In genomic region chr1:160401972-160402795, GRCh38 we compare ENCODE assay signal across 18 cellular contexts. TPM values are rescaled to one million over a fixed set of nuclear protein-coding genes. Genes with fewer than 3 reads are reported as not detected.
DNase-seq lines count a peak whose midpoint lies in the region; ATAC-seq, FAIRE-seq and TF ChIP-seq lines count a peak whose summit lies in the region.
"Had no signal": no experiment of that assay in that cellular context is flagged by ENCODE, and none has a peak within 500 bp of the region (broad histone marks: within the 10 kb centered on the region; RNA-seq: fewer than 3 reads in every experiment).

No MANE protein-coding gene starts in this region.

- POLR2A ChIA-PET in SK-N-SH (lab: Yijun Ruan, JAX) = interaction anchor here (1.3 kb wide), 1 partner anchor 25 kb away, joined by 3 read pairs; no protein-coding TSS in a partner anchor
- POLR2A ChIA-PET in K562 (lab: Yijun Ruan, JAX) = no interaction called here

- CTCF ChIA-PET in SK-N-SH (lab: Yijun Ruan, JAX) (interaction anchor here (0.6 to 1.2 kb wide), 4 partner anchors 27 to 510 kb away, joined by 3 to 4 read pairs (median 4); no protein-coding TSS in a partner anchor), K562 (lab: Yijun Ruan, JAX; ENCODE audit: low intra/inter-chr PET ratio) (interaction anchor here (0.8 kb wide), 1 partner anchor 205 kb away, joined by 3 read pairs; no protein-coding TSS in a partner anchor)

- H3K4me1 ChIP-seq in SK-N-SH (ENCODE audit: control insufficient read depth in 1 of 2, insufficient read depth in 2 of 2, low read depth in 1 of 2, low read length in 1 of 2) = peaks cover 0 to 35% of the 10 kb centered on the region in 2 experiments; a peak in 2 of 4 replicates
- H3K4me1 ChIP-seq in K562 (replicated peaks in 1 of 2; ENCODE audit: control insufficient read depth in 2 of 2, insufficient read depth in 2 of 2, low read length in 2 of 2) = peaks cover 16 to 31% of the 10 kb centered on the region in 2 experiments; a peak in 4 of 5 replicates
- H3K4me1 ChIP-seq in stomach = peaks cover 9 to 32% (median 28%) of the 10 kb centered on the region in 4 donors

- H3K4me3 ChIP-seq in SK-N-SH (ENCODE audit: low read depth in 2 of 2, low read length in 1 of 2) (peak overlapping the region; percentile 95 to 97; a peak in 3 of 4 replicates), K562 (no peak overlapping the region), stomach (peak overlapping the region in 3 of 4 donors; percentile 79 to 86 (median 81))

- intact Hi-C loops in K562 (cut with micrococcal nuclease) = no loop called here
- intact Hi-C loops in stomach (cut with DNase I; ENCODE audit: low total_unique reads) = no loop called here

- H2AFZ ChIP-seq in SK-N-SH (ENCODE audit: low read depth) = no peak overlapping the region
- no peak overlapping the region for H2AFZ ChIP-seq in K562 (ENCODE audit: low read depth, low read length)

- peak overlapping the region; percentile 86 for H3K4me2 ChIP-seq in SK-N-SH
- peak overlapping the region; percentile 52 for H3K4me2 ChIP-seq in K562 (ENCODE audit: insufficient read depth, low read length)

- H4K20me1 ChIP-seq in SK-N-SH (ENCODE audit: insufficient read depth) = no peaks in the 10 kb centered on the region
- H4K20me1 ChIP-seq in K562 (replicated peaks; ENCODE audit: control insufficient read depth, insufficient read depth, low read length) = 0 out of 2 replicates have a peak, but pooled peaks cover 4% of the 10 kb centered on the region

- H3K79me2 ChIP-seq in SK-N-SH (ENCODE audit: insufficient read depth) (no peaks in the 10 kb centered on the region), K562 (ENCODE audit: control insufficient read depth, insufficient read depth, low read length) (no peaks in the 10 kb centered on the region)

- DNase-seq in SK-N-SH = no peak
- DNase-seq in K562 (ENCODE audit: extremely low read depth in 1 of 4, low spot score in 3 of 4) = no peak
- DNase-seq in medulla oblongata (ENCODE audit: extremely low spot score) = peak; percentile 22
- no peak for DNase-seq in stomach
- no peak for DNase-seq in NCI-H69 (lab: John Stamatoyannopoulos, UW)
- DNase-seq in DMS153 (lab: John Stamatoyannopoulos, UW) = no peak
- DNase-seq in AG20443 (ENCODE audit: low spot score) = no peak
- DNase-seq: activated CD8-positive, alpha-beta memory T cell treated with anti-CD3 and anti-CD28 coated beads, Interleukin-2, amount 50 U/mL, for 4 hours; anterior cingulate cortex; erythroblast; NCI-H2029 treated with DMSO at 0.1 percent for 48 hours; stimulated activated CD4-positive, alpha-beta T cell treated with anti-CD3 and anti-CD28 coated beads, Interleukin-4, amount 100 ng/mL, for 1 hour; stimulated activated naive CD8-positive, alpha-beta T cell treated with anti-CD3 and anti-CD28 coated beads, Interleukin-15, amount 100 ng/mL, for 72 hours; T1000 had no signal

- TF ChIP-seq POLR2A in K562 (conservative IDR thresholded peaks at IDR 0.05) = no peak
- no peak for TF ChIP-seq POLR2A in stomach (IDR thresholded peaks at IDR 0.05)

- TF ChIP-seq CTCF in SK-N-SH (IDR thresholded peaks at IDR 0.05) (no peak), K562 (IDR thresholded peaks at IDR 0.05 in 2 of 3, conservative IDR thresholded peaks at IDR 0.05 in 1 of 3; ENCODE audit: insufficient read depth in 2 of 3, low read depth in 1 of 3, low read length in 3 of 3) (no peak), stomach (IDR thresholded peaks at IDR 0.05) (no peak)

- peak; percentile 6 for FAIRE-seq in K562 (lab: Jason Lieb, UNC)
- FAIRE-seq: islet of Langerhans, RCC 7860 had no signal

- H3K9ac ChIP-seq in SK-N-SH (no peak overlapping the region), K562 (ENCODE audit: insufficient read depth in 1 of 2, low read depth in 2 of 2, low read length in 2 of 2) (no peak overlapping the region)

- H3K9me1 ChIP-seq in K562 (ENCODE audit: control insufficient read depth, insufficient read depth, low read length) = no peaks in the 10 kb centered on the region

- H3K9me3 ChIP-seq in SK-N-SH = no peaks in the 10 kb centered on the region
- H3K9me3 ChIP-seq in K562 (replicated peaks; ENCODE audit: control insufficient read depth, insufficient read depth, low read depth, low read length) = no peaks in the 10 kb centered on the region
- no peaks in the 10 kb centered on the region for H3K9me3 ChIP-seq in stomach

- no peak for TF ChIP-seq RAD21 in SK-N-SH (IDR thresholded peaks at IDR 0.05; ENCODE audit: low read length)
- TF ChIP-seq RAD21 in K562 (CRISPR knock-in tag; conservative IDR thresholded peaks at IDR 0.05 in 1 of 2, IDR thresholded peaks at IDR 0.05 in 1 of 2) = no peak

- in situ Hi-C loops in K562 (cut with MboI) = no loop called here

- no peak for ATAC-seq in SK-N-SH treated with all-trans-retinoic acid at 6 μM for 48 hours
- ATAC-seq in K562 = no peak

- H3K27ac ChIP-seq in SK-N-SH (ENCODE audit: low read depth in 2 of 2, low read length in 1 of 2) (no peak overlapping the region), K562 (ENCODE audit: extremely low read depth, low read depth, low read length) (no peak overlapping the region), stomach (no peak overlapping the region)
- H3K27ac ChIP-seq: 22Rv1 had no signal

- no peaks in the 10 kb centered on the region for H3K27me3 ChIP-seq in SK-N-SH (ENCODE audit: insufficient read depth)
- H3K27me3 ChIP-seq in K562 (ENCODE audit: control insufficient read depth in 2 of 2, insufficient read depth in 2 of 2, low read length in 2 of 2) = peaks cover 3 to 14% of the 10 kb centered on the region in 2 experiments; a peak in 3 of 5 replicates
- H3K27me3 ChIP-seq in stomach = peaks cover 0 to 19% (median 7%) of the 10 kb centered on the region in 3 donors

- H3K9me2 ChIP-seq in SK-N-SH = no peaks in the 10 kb centered on the region

- BruUV-seq in K562 (replicated peaks; lab: Mats Ljungman, UMichigan) = no TSS peak

- no peaks in the 10 kb centered on the region for H3F3A ChIP-seq in SK-N-SH (replicated peaks; ENCODE audit: insufficient read depth)

- no peaks in the 10 kb centered on the region for H3K36me3 ChIP-seq in SK-N-SH (replicated peaks in 1 of 2; ENCODE audit: control insufficient read depth in 1 of 2, insufficient read depth in 2 of 2, low read length in 1 of 2)
- H3K36me3 ChIP-seq in K562 (ENCODE audit: control insufficient read depth, insufficient read depth, low read length) = no peaks in the 10 kb centered on the region
- H3K36me3 ChIP-seq in stomach = no peaks in the 10 kb centered on the region

- TF ChIP-seq EP300 in SK-N-SH (IDR thresholded peaks at IDR 0.05; ENCODE audit: borderline replicate concordance in 1 of 2, low read depth in 1 of 2, low read length in 1 of 2) = no peak
- TF ChIP-seq EP300 in K562 (IDR thresholded peaks at IDR 0.05; ENCODE audit: low read length) = no peak
- TF ChIP-seq EP300 in stomach (IDR thresholded peaks at IDR 0.05) = no peak

- 93% methylated on average over 8 of the region's 9 CpGs for WGBS in SK-N-SH (ENCODE audit: low lambda C conversion rate)
- 20% methylated on average over 9 of the region's 9 CpGs for WGBS in K562 (ENCODE audit: insufficient coverage, low coverage, missing lambda C conversion rate)
- 61 to 72% (median 64%) methylated on average over 9 of the region's 9 CpGs for WGBS in stomach, 5 donors

RNA-seq across cellular contexts. Expression of gene VANGL2, which starts 1.8 kb away (rescaled TPM):
- polyA plus RNA-seq in SK-N-SH (2012; rRNA removed) (13.4 and 17.5 TPM in 2 replicates), K562 (2011; rRNA removed) (4.0 and 4.4 TPM in 2 replicates), K562 (2014; fragmentation: Illumina TruSeq; extraction: Trizol) (3.5 TPM in 2 replicates), K562 (2014; fragmentation: Nextera tagmentation; extraction: Ambion mirVana) (under 1 TPM; 0.28 to 0.42 TPM), K562 (2014; rRNA removed) (3.7 and 3.9 TPM in 2 replicates), stomach (1 to 10 TPM in 2 of 3 donors, under 1 TPM in 1; 0.46 to 4.2 (median 1.5) TPM)
- polyA plus RNA-seq in SK-N-SH (2012; cell fraction: cytosol; rRNA removed) = 9.1 and 11.0 TPM in 2 replicates
- polyA plus RNA-seq in SK-N-SH (2012; cell fraction: nucleus; rRNA removed) = 26.6 and 32.0 TPM in 2 replicates
- 3.7 and 6.1 TPM in 2 replicates for total RNA-seq in K562 (2011; cell fraction: chromatin; rRNA removed; ENCODE audit: low replicate concordance)
- 3.4 and 4.8 TPM in 2 replicates for total RNA-seq in K562 (2011; cell fraction: nucleolus; rRNA removed)
- total RNA-seq in K562 (2011; cell fraction: nucleoplasm; rRNA removed) = 6.5 and 8.4 TPM in 2 replicates
- total RNA-seq in K562 (2014; rRNA removed) (0.82 and 1.1 TPM in 2 replicates), K562 (2014; rRNA removed; fragmentation: Illumina TruSeq; extraction: Trizol) (0.95 and 1.1 TPM in 2 replicates), K562 (2015; rRNA removed; fragmentation: Illumina TruSeq; extraction: Trizol) (0.98 and 1.1 TPM in 2 replicates), K562 (2021) (3.4 and 3.8 TPM in 2 replicates), stomach (1 to 10 TPM in 4 of 5 donors, under 1 TPM in 1; 0.45 to 7.4 (median 4.4) TPM)
- 6.2 and 6.4 TPM in 2 replicates for polyA plus RNA-seq in K562 (2011; cell fraction: cytosol; rRNA removed)
- 7.2 and 10.3 TPM in 2 replicates for polyA plus RNA-seq in K562 (2011; cell fraction: nucleus; rRNA removed)
- 2.0 and 3.4 TPM in 2 replicates for polyA plus RNA-seq in K562 (2012)
- 2.5 and 3.3 TPM in 2 replicates for polyA minus RNA-seq in K562 (2011; rRNA and poly(A)+ RNA removed)
- polyA minus RNA-seq in K562 (2011; cell fraction: cytosol; rRNA and poly(A)+ RNA removed) = 1.5 and 2.5 TPM in 2 replicates
- polyA minus RNA-seq in K562 (2011; cell fraction: nucleus; rRNA and poly(A)+ RNA removed) = 1.1 and 1.3 TPM in 2 replicates

RNA-seq across cellular contexts. Expression of gene NHLH1, which starts 35.3 kb away (rescaled TPM):
- polyA plus RNA-seq in SK-N-SH (2012; rRNA removed) (0.16 and 0.18 TPM in 2 replicates), K562 (2011; rRNA removed) (0.29 and 0.57 TPM in 2 replicates), K562 (2014; fragmentation: Illumina TruSeq; extraction: Trizol) (0.88 and 1.0 TPM in 2 replicates), K562 (2014; fragmentation: Nextera tagmentation; extraction: Ambion mirVana) (under 1 TPM; 0.20 to 0.37 TPM), K562 (2014; rRNA removed) (1.3 and 1.4 TPM in 2 replicates), stomach (under 1 TPM in 1 of 3 donors, not detected in 2; 0.08 TPM)
- polyA plus RNA-seq in SK-N-SH (2012; cell fraction: cytosol; rRNA removed) = 0.04 and 0.09 TPM in 2 replicates
- polyA plus RNA-seq in SK-N-SH (2012; cell fraction: nucleus; rRNA removed) = 0.45 and 0.56 TPM in 2 replicates
- total RNA-seq in K562 (2011; cell fraction: chromatin; rRNA removed; ENCODE audit: low replicate concordance) = 1.5 and 2.6 TPM in 2 replicates
- 1.3 and 2.0 TPM in 2 replicates for total RNA-seq in K562 (2011; cell fraction: nucleolus; rRNA removed)
- 2.5 and 2.9 TPM in 2 replicates for total RNA-seq in K562 (2011; cell fraction: nucleoplasm; rRNA removed)
- total RNA-seq in K562 (2014; rRNA removed) (0.09 and 0.16 TPM in 2 replicates), K562 (2014; rRNA removed; fragmentation: Illumina TruSeq; extraction: Trizol) (0.33 and 0.35 TPM in 2 replicates), K562 (2015; rRNA removed; fragmentation: Illumina TruSeq; extraction: Trizol) (not detected in 2 replicates), K562 (2021) (0.78 and 0.84 TPM in 2 replicates), stomach (not detected)
- polyA plus RNA-seq in K562 (2011; cell fraction: cytosol; rRNA removed) = 0.40 and 0.71 TPM in 2 replicates
- polyA plus RNA-seq in K562 (2011; cell fraction: nucleus; rRNA removed) = 1.2 and 1.4 TPM in 2 replicates
- polyA plus RNA-seq in K562 (2012) = 0.31 and 1.6 TPM in 2 replicates
- polyA minus RNA-seq in K562 (2011; rRNA and poly(A)+ RNA removed) = 0.21 and 0.25 TPM in 2 replicates
- polyA minus RNA-seq in K562 (2011; cell fraction: cytosol; rRNA and poly(A)+ RNA removed) = 0.46 TPM in 1 of 2 replicates, not detected in the other
- 0.40 and 0.78 TPM in 2 replicates for polyA minus RNA-seq in K562 (2011; cell fraction: nucleus; rRNA and poly(A)+ RNA removed)

RNA-seq across cellular contexts. Expression of gene NCSTN, which starts 59.0 kb away (rescaled TPM):
- 165 and 226 TPM in 2 replicates for polyA plus RNA-seq in SK-N-SH (2012; rRNA removed)
- polyA plus RNA-seq in SK-N-SH (2012; cell fraction: cytosol; rRNA removed) = 119 and 142 TPM in 2 replicates
- 207 and 239 TPM in 2 replicates for polyA plus RNA-seq in SK-N-SH (2012; cell fraction: nucleus; rRNA removed)
- 203 and 289 TPM in 2 replicates for total RNA-seq in K562 (2011; cell fraction: chromatin; rRNA removed; ENCODE audit: low replicate concordance)
- 237 and 279 TPM in 2 replicates for total RNA-seq in K562 (2011; cell fraction: nucleolus; rRNA removed)
- total RNA-seq in K562 (2011; cell fraction: nucleoplasm; rRNA removed) = 253 and 291 TPM in 2 replicates
- 21.3 and 27.3 TPM in 2 replicates for total RNA-seq in K562 (2014; rRNA removed)
- total RNA-seq in K562 (2014; rRNA removed; fragmentation: Illumina TruSeq; extraction: Trizol) = 34.9 and 35.8 TPM in 2 replicates
- total RNA-seq in K562 (2015; rRNA removed; fragmentation: Illumina TruSeq; extraction: Trizol) = 37.2 and 42.3 TPM in 2 replicates
- 54.1 and 57.9 TPM in 2 replicates for total RNA-seq in K562 (2021)
- 64.3 and 104 TPM in 2 replicates for polyA plus RNA-seq in K562 (2011; rRNA removed)
- 103 and 114 TPM in 2 replicates for polyA plus RNA-seq in K562 (2011; cell fraction: cytosol; rRNA removed)
- polyA plus RNA-seq in K562 (2011; cell fraction: nucleus; rRNA removed) = 178 and 195 TPM in 2 replicates
- 46.6 and 93.0 TPM in 2 replicates for polyA plus RNA-seq in K562 (2012)
- polyA plus RNA-seq in K562 (2014; fragmentation: Illumina TruSeq; extraction: Trizol) = 75.9 and 91.1 TPM in 2 replicates
- 10 to 100 TPM; 46.0 to 68.7 TPM for polyA plus RNA-seq in K562 (2014; fragmentation: Nextera tagmentation; extraction: Ambion mirVana)
- 55.3 and 60.7 TPM in 2 replicates for polyA plus RNA-seq in K562 (2014; rRNA removed)
- polyA minus RNA-seq in K562 (2011; rRNA and poly(A)+ RNA removed) = 85.4 and 89.2 TPM in 2 replicates
- 40.9 and 45.8 TPM in 2 replicates for polyA minus RNA-seq in K562 (2011; cell fraction: cytosol; rRNA and poly(A)+ RNA removed)
- polyA minus RNA-seq in K562 (2011; cell fraction: nucleus; rRNA and poly(A)+ RNA removed) = 56.5 and 78.1 TPM in 2 replicates
- 100 to 1,000 TPM in 1 of 5 donors, 10 to 100 TPM in 4; 18.2 to 123 (median 71.0) TPM for total RNA-seq in stomach
- 10 to 100 TPM; 14.5 to 37.0 (median 34.6) TPM for polyA plus RNA-seq in stomach

RNA-seq across cellular contexts. Expression of gene COPA, which starts 59.1 kb away (rescaled TPM):
- polyA plus RNA-seq in SK-N-SH (2012; rRNA removed) (91.4 and 122 TPM in 2 replicates), K562 (2011; rRNA removed) (222 and 236 TPM in 2 replicates), K562 (2014; fragmentation: Illumina TruSeq; extraction: Trizol) (119 and 154 TPM in 2 replicates), K562 (2014; fragmentation: Nextera tagmentation; extraction: Ambion mirVana) (100 to 1,000 TPM in 1 of 2 experiments, 10 to 100 TPM in 1; 49.8 to 123 TPM), K562 (2014; rRNA removed) (99.5 and 125 TPM in 2 replicates), stomach (10 to 100 TPM; 42.4 to 57.0 (median 49.2) TPM)
- 86.6 and 96.8 TPM in 2 replicates for polyA plus RNA-seq in SK-N-SH (2012; cell fraction: cytosol; rRNA removed)
- polyA plus RNA-seq in SK-N-SH (2012; cell fraction: nucleus; rRNA removed) = 105 and 128 TPM in 2 replicates
- total RNA-seq in K562 (2011; cell fraction: chromatin; rRNA removed; ENCODE audit: low replicate concordance) = 224 and 416 TPM in 2 replicates
- total RNA-seq in K562 (2011; cell fraction: nucleolus; rRNA removed) = 117 and 133 TPM in 2 replicates
- total RNA-seq in K562 (2011; cell fraction: nucleoplasm; rRNA removed) = 151 and 175 TPM in 2 replicates
- total RNA-seq in K562 (2014; rRNA removed) (93.5 and 121 TPM in 2 replicates), K562 (2014; rRNA removed; fragmentation: Illumina TruSeq; extraction: Trizol) (79.9 and 92.1 TPM in 2 replicates), K562 (2015; rRNA removed; fragmentation: Illumina TruSeq; extraction: Trizol) (73.1 and 80.7 TPM in 2 replicates), K562 (2021) (102 and 110 TPM in 2 replicates), stomach (100 to 1,000 TPM in 4 of 5 donors, 10 to 100 TPM in 1; 64.8 to 243 (median 124) TPM)
- 140 and 207 TPM in 2 replicates for polyA plus RNA-seq in K562 (2011; cell fraction: cytosol; rRNA removed)
- 79.0 and 109 TPM in 2 replicates for polyA plus RNA-seq in K562 (2011; cell fraction: nucleus; rRNA removed)
- polyA plus RNA-seq in K562 (2012) = 107 and 187 TPM in 2 replicates
- polyA minus RNA-seq in K562 (2011; rRNA and poly(A)+ RNA removed) = 382 and 419 TPM in 2 replicates
- polyA minus RNA-seq in K562 (2011; cell fraction: cytosol; rRNA and poly(A)+ RNA removed) = 161 and 169 TPM in 2 replicates
- 73.5 and 122 TPM in 2 replicates for polyA minus RNA-seq in K562 (2011; cell fraction: nucleus; rRNA and poly(A)+ RNA removed)
